In the genomic region with DNA sequence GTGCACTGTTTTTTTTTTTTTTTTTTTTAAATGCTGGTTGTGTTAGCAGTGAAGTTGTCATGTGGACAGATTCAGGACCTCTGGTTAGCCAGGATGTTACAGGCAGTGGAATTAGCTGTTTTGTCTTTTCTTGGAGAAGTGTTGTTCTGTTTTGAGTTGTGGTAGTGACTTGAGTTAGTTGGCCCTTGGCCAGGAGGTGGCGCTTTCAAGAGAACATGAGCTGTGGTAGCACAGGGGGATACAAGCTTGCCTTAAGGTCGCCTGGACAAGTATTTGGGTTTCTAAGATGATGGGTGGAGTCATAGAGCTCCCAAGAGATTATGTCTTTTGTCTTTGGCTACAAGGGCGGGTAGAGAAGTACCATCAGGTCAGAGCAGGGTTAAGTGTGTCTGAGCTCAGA, we compare ENCODE assay signal across 19 cellular contexts. TPM values are rescaled to one million over a fixed set of nuclear protein-coding genes. Genes with fewer than 3 reads are reported as not detected.
DNase-seq lines count a peak whose midpoint lies in the region; ATAC-seq, FAIRE-seq and TF ChIP-seq lines count a peak whose summit lies in the region.
"Had no signal": no experiment of that assay in that cellular context is flagged by ENCODE, and none has a peak within 500 bp of the region (broad histone marks: within the 10 kb centered on the region; RNA-seq: fewer than 3 reads in every experiment).

No MANE protein-coding gene starts in this region.

- H3K9ac ChIP-seq in mesenchymal stem cell (ENCODE audit: low read length): no peak overlapping the region

- H3K79me1 ChIP-seq in mesenchymal stem cell (replicated peaks; ENCODE audit: low read length, poor library complexity, severe bottlenecking): no peaks in the 10 kb centered on the region

- peaks cover 28% of the 10 kb centered on the region for H3K9me3 ChIP-seq in mesenchymal stem cell (ENCODE audit: control insufficient read depth, low read length)
- H3K9me3 ChIP-seq: SJSA1 had no signal

- H3K4me1 Mint-ChIP-seq in WTC11 (no peaks in the 10 kb centered on the region), glutamatergic neuron (ENCODE audit: low read depth, unreplicated experiment) (peaks cover 3% of the 10 kb centered on the region)
- H3K4me1 Mint-ChIP-seq: CD4-positive, alpha-beta memory T cell; stimulated activated naive CD8-positive, alpha-beta T cell treated with anti-CD3 and anti-CD28 coated beads, Interleukin-15, amount 100 ng/mL, for 72 hours had no signal

- H3K23ac ChIP-seq in mesenchymal stem cell (ENCODE audit: low read length in 2 of 2): no peak overlapping the region

- no peak overlapping the region for H2BK12ac ChIP-seq in mesenchymal stem cell (ENCODE audit: low read length in 2 of 2)

- peak overlapping the region; percentile 32 for H2AK5ac ChIP-seq in mesenchymal stem cell (ENCODE audit: low read length, severe bottlenecking)

- H4K8ac ChIP-seq in mesenchymal stem cell (ENCODE audit: low read length): no peak overlapping the region

- no peak overlapping the region for H3K4me2 ChIP-seq in mesenchymal stem cell (ENCODE audit: low read length, poor library complexity, severe bottlenecking)

- H3K4me1 ChIP-seq in mesenchymal stem cell (ENCODE audit: control insufficient read depth, insufficient read depth, low read depth, low read length): peaks cover 6% of the 10 kb centered on the region
- H3K4me1 ChIP-seq: body of pancreas, esophagus squamous epithelium, SJSA1 had no signal

- H3K27ac ChIP-seq in mesenchymal stem cell (ENCODE audit: low read length, poor library complexity, severe bottlenecking): no peak overlapping the region
- H3K27ac ChIP-seq: body of pancreas, esophagus squamous epithelium, SJSA1 had no signal

- no peaks in the 10 kb centered on the region for H3K27me3 ChIP-seq in mesenchymal stem cell (ENCODE audit: control insufficient read depth in 1 of 2, insufficient read depth in 1 of 2, low read length in 2 of 2)
- H3K27me3 ChIP-seq: body of pancreas, esophagus squamous epithelium, SJSA1 had no signal

- CTCF ChIA-PET in WTC11 (lab: Charles Lee): interaction anchor here (0.6 to 3.1 kb wide), 73 partner anchors 10 to 1337 kb away, joined by 3 to 20 read pairs (median 4); no protein-coding TSS in a partner anchor

- no peaks in the 10 kb centered on the region; the same call in 1 of the 2 replicates for H3K27me3 Mint-ChIP-seq in WTC11 (ENCODE audit: low read depth)
- H3K27me3 Mint-ChIP-seq in glutamatergic neuron (ENCODE audit: unreplicated experiment): peaks cover 5% of the 10 kb centered on the region

- H3K27ac Mint-ChIP-seq in WTC11 (no peak overlapping the region), glutamatergic neuron (ENCODE audit: unreplicated experiment) (no peak overlapping the region)
- H3K27ac Mint-ChIP-seq: activated naive CD4-positive, alpha-beta T cell treated with anti-CD3 and anti-CD28 coated beads, Interleukin-2, amount 50 U/mL, for 72 hours; CD4-positive, alpha-beta memory T cell had no signal

- peak; percentile 80 for FAIRE-seq in HTR-8/SVneo (lab: Jason Lieb, UNC)

- H3K36me3 ChIP-seq in mesenchymal stem cell (ENCODE audit: control insufficient read depth in 1 of 2, insufficient read depth in 2 of 2, low read depth in 1 of 2, low read length in 2 of 2): no peaks in the 10 kb centered on the region
- H3K36me3 ChIP-seq: esophagus squamous epithelium, SJSA1 had no signal

- H2BK5ac ChIP-seq in mesenchymal stem cell (ENCODE audit: low read depth, low read length, poor library complexity, severe bottlenecking): no peak overlapping the region

- H2BK120ac ChIP-seq in mesenchymal stem cell (ENCODE audit: low read depth, low read length): no peak overlapping the region

- H2AFZ ChIP-seq in mesenchymal stem cell (ENCODE audit: low read depth, low read length): no peak overlapping the region

- no peak overlapping the region for H3K4me3 Mint-ChIP-seq in WTC11
- no peak overlapping the region for H3K4me3 Mint-ChIP-seq in glutamatergic neuron (ENCODE audit: unreplicated experiment)
- H3K4me3 Mint-ChIP-seq: CD4-positive, alpha-beta memory T cell; stimulated activated naive CD8-positive, alpha-beta T cell treated with anti-CD3 and anti-CD28 coated beads, Interleukin-15, amount 100 ng/mL, for 72 hours had no signal

- H3K9me3 Mint-ChIP-seq in WTC11 (peaks cover 22% of the 10 kb centered on the region), glutamatergic neuron (ENCODE audit: unreplicated experiment) (peaks cover 13% of the 10 kb centered on the region)

- POLR2A ChIA-PET in WTC11 (lab: Charles Lee): interaction anchor here (0.7 kb wide), 1 partner anchor 108 kb away, joined by 6 read pairs; no protein-coding TSS in a partner anchor

- DNase-seq in NCI-H748 (lab: John Stamatoyannopoulos, UW; ENCODE audit: unreplicated experiment): peak; percentile 6
- no peak for DNase-seq in NCI-H748 treated with DMSO at 0.1 percent for 48 hours (lab: John Stamatoyannopoulos, UW)
- DNase-seq in HTR-8/SVneo (ENCODE audit: insufficient read length, low spot score): no peak
- DNase-seq in WTC11 (ENCODE audit: low spot score): peak; percentile 70
- no peak for DNase-seq in mesenchymal stem cell
- no peak for DNase-seq in glutamatergic neuron
- no peak for DNase-seq in GM19240 (ENCODE audit: insufficient read length, low spot score)
- DNase-seq in HPDE6-E6E7 (ENCODE audit: extremely low spot score): no peak
- DNase-seq: activated CD4-positive, alpha-beta T cell treated with anti-CD3 and anti-CD28 coated beads for 4 hours; activated T-cell treated with anti-CD3 and anti-CD28 coated beads for 4 hours; CD4-positive, alpha-beta memory T cell; EL; esophagus squamous epithelium; retina; stimulated activated naive CD8-positive, alpha-beta T cell treated with anti-CD3 and anti-CD28 coated beads, Interleukin-15, amount 100 ng/mL, for 72 hours; T1000 had no signal

- 26% methylated on average over 3 of the region's 3 CpGs for WGBS in mesenchymal stem cell

- H3K36me3 Mint-ChIP-seq in WTC11: no peaks in the 10 kb centered on the region; the same call in 1 of the 2 replicates
- H3K36me3 Mint-ChIP-seq in glutamatergic neuron (ENCODE audit: unreplicated experiment): peaks cover 18% of the 10 kb centered on the region

- no peak overlapping the region for H3K14ac ChIP-seq in mesenchymal stem cell (ENCODE audit: low read length in 2 of 2)

- H2BK15ac ChIP-seq in mesenchymal stem cell (ENCODE audit: low read depth, poor library complexity, severe bottlenecking): no peak overlapping the region

- no peak overlapping the region for H3K18ac ChIP-seq in mesenchymal stem cell (ENCODE audit: low read depth in 1 of 2, low read length in 2 of 2)

- H3K4me3 ChIP-seq in mesenchymal stem cell (ENCODE audit: insufficient read depth in 1 of 2, low read depth in 1 of 2, low read length in 2 of 2): no peak overlapping the region
- H3K4me3 ChIP-seq: body of pancreas, esophagus squamous epithelium, SJSA1 had no signal

- ATAC-seq in WTC11: peak; percentile 95
- ATAC-seq: activated naive CD4-positive, alpha-beta T cell treated with anti-CD3 and anti-CD28 coated beads, Interleukin-2, amount 50 U/mL, for 72 hours; body of pancreas; stimulated activated naive CD8-positive, alpha-beta T cell treated with anti-CD3 and anti-CD28 coated beads, Interleukin-15, amount 100 ng/mL, for 72 hours had no signal

- H4K91ac ChIP-seq in mesenchymal stem cell (ENCODE audit: low read length): no peak overlapping the region

- 0 out of 2 replicates have a peak, but pooled peaks have one; percentile 14 for TF ChIP-seq CTCF in WTC11 (IDR thresholded peaks at IDR 0.05)
- TF ChIP-seq CTCF in glutamatergic neuron (IDR thresholded peaks at IDR 0.05; ENCODE audit: partially characterized antibody, unreplicated experiment): no peak

- H3K4ac ChIP-seq in mesenchymal stem cell (ENCODE audit: low read depth in 1 of 2, low read length in 2 of 2): no peak overlapping the region

TF ChIP-seq in WTC11, 78 proteins besides CTCF, POLR2A, EP300 and RAD21 (continues in another document):
- TF ChIP-seq, protein P1, sequence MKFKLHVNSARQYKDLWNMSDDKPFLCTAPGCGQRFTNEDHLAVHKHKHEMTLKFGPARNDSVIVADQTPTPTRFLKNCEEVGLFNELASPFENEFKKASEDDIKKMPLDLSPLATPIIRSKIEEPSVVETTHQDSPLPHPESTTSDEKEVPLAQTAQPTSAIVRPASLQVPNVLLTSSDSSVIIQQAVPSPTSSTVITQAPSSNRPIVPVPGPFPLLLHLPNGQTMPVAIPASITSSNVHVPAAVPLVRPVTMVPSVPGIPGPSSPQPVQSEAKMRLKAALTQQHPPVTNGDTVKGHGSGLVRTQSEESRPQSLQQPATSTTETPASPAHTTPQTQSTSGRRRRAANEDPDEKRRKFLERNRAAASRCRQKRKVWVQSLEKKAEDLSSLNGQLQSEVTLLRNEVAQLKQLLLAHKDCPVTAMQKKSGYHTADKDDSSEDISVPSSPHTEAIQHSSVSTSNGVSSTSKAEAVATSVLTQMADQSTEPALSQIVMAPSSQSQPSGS (CRISPR knock-in tag; IDR thresholded peaks at IDR 0.05; ENCODE audit: borderline replicate concordance, low read depth): no peak
- TF ChIP-seq ZNF512 (CRISPR knock-in tag; IDR thresholded peaks at IDR 0.05; ENCODE audit: borderline replicate concordance) (no peak), TEAD1 (CRISPR knock-in tag; IDR thresholded peaks at IDR 0.05) (no peak), PREB (CRISPR knock-in tag; IDR thresholded peaks at IDR 0.05; ENCODE audit: borderline replicate concordance) (no peak)

RNA-seq across cellular contexts. Expression of gene CCDC198, which starts 33.3 kb away (rescaled TPM):
- total RNA-seq in WTC11 (2021) (not detected in 3 replicates), glutamatergic neuron (ENCODE audit: unreplicated experiment) (not detected)
- not detected for polyA plus RNA-seq in mesenchymal stem cell (2013, experiment 1 of 2)
- polyA plus RNA-seq in mesenchymal stem cell (2013, experiment 2 of 2): not detected
- total RNA-seq: activated naive CD4-positive, alpha-beta T cell treated with anti-CD3 and anti-CD28 coated beads, Interleukin-2, amount 50 U/mL, for 72 hours; CD4-positive, alpha-beta memory T cell; esophagus squamous epithelium; SJSA1 had no signal
- polyA plus RNA-seq: CD4-positive, alpha-beta memory T cell had no signal

Comparison
In these comparisons a context has a peak if more than half of its experiments do, and no peak if none do; other contexts are left out.
1. DNase-seq: peak in NCI-H748 (single experiment) and WTC11 (single experiment); none in NCI-H748 treated with DMSO at 0.1 percent for 48 hours (single experiment), HTR-8/SVneo (single experiment), mesenchymal stem cell (single experiment), glutamatergic neuron (single experiment), GM19240 (single experiment) and HPDE6-E6E7 (single experiment).